15 cellular contexts compared by ENCODE assay signal in genomic region chr19:39370735-39371134, GRCh38.
"Had no signal": no experiment of that assay in that cellular context is flagged by ENCODE, and none has a peak within 500 bp of the region (broad histone marks: within the 10 kb centered on the region; RNA-seq: fewer than 3 reads in every experiment).

No MANE protein-coding gene starts in this region.

- H3K9me3 ChIP-seq: heart left ventricle, left lung, prostate gland, stomach, tibial artery had no signal

- DNase-seq: activated CD8-positive, alpha-beta T cell treated with anti-CD3 and anti-CD28 coated beads, Interleukin-2, amount 10 ng/mL, durations not matched to agents 7 days and 5 days; activated gamma-delta T cell; central memory CD4-positive, alpha-beta T cell; foreskin melanocyte; heart left ventricle; left lung; stimulated activated CD4-positive, alpha-beta T cell treated with anti-CD3 and anti-CD28 coated beads, Interleukin-4, amount 100 ng/mL, for 1 hour; stimulated activated CD8-positive, alpha-beta memory T cell treated with anti-CD3 and anti-CD28 coated beads, Interleukin-4, amount 100 ng/mL, for 48 hours; stomach; T1000 had no signal

- H3K4me3 ChIP-seq: heart left ventricle, left lung, prostate gland, stomach, tibial artery had no signal

- FAIRE-seq: islet of Langerhans had no signal

- H3K27ac ChIP-seq: left lung, prostate gland, VCaP had no signal

- H3K27me3 ChIP-seq: heart left ventricle, left lung, stomach, tibial artery had no signal

- ATAC-seq: activated CD8-positive, alpha-beta T cell treated with anti-CD3 and anti-CD28 coated beads, Interleukin-2, amount 10 ng/mL, durations not matched to agents 7 days and 5 days; heart left ventricle; sciatic nerve had no signal
